ENCODE assay signal across 19 cellular contexts in genomic region chr20:34459209-34459608, GRCh38. TPM values are rescaled to one million over a fixed set of nuclear protein-coding genes. Genes with fewer than 3 reads are reported as not detected.
DNase-seq lines count a peak whose midpoint lies in the region; ATAC-seq and TF ChIP-seq lines count a peak whose summit lies in the region.
"Had no signal": no experiment of that assay in that cellular context is flagged by ENCODE, and none has a peak within 500 bp of the region (broad histone marks: within the 10 kb centered on the region; RNA-seq: fewer than 3 reads in every experiment).

No MANE protein-coding gene starts in this region.

- H3K36me3 ChIP-seq in cardiac muscle cell (peaks cover 38% of the 10 kb centered on the region), heart right ventricle (peaks cover 0 to 100% (median 29%) of the 10 kb centered on the region in 9 donors), osteoblast (ENCODE audit: insufficient read depth, low read length) (peaks cover 69% of the 10 kb centered on the region)

- WGBS in heart right ventricle, 2 donors: 81 to 84% methylated on average over 4 of the region's 4 CpGs

- H3K9me3 ChIP-seq in cardiac muscle cell (ENCODE audit: low read depth): no peaks in the 10 kb centered on the region
- no peaks in the 10 kb centered on the region for H3K9me3 ChIP-seq in heart right ventricle
- no peaks in the 10 kb centered on the region for H3K9me3 ChIP-seq in osteoblast (ENCODE audit: low read depth, low read length)
- H3K9me3 ChIP-seq: MG63 had no signal

- no peak overlapping the region for H3K4me3 ChIP-seq in cardiac muscle cell
- H3K4me3 ChIP-seq in heart right ventricle: no peak overlapping the region
- H3K4me3 ChIP-seq in osteoblast (ENCODE audit: insufficient read depth, low read length): no peak overlapping the region
- H3K4me3 ChIP-seq: GM12878, MG63 had no signal

- H3K4me3 Mint-ChIP-seq in endothelial cell (ENCODE audit: unreplicated experiment): no peak overlapping the region
- H3K4me3 Mint-ChIP-seq: CD4-positive, CD25-positive, alpha-beta regulatory T cell had no signal

- H3K9me3 Mint-ChIP-seq in endothelial cell (ENCODE audit: unreplicated experiment): no peaks in the 10 kb centered on the region
- H3K9me3 Mint-ChIP-seq: CD4-positive, CD25-positive, alpha-beta regulatory T cell had no signal

- peaks cover 6% of the 10 kb centered on the region for H3K36me3 Mint-ChIP-seq in endothelial cell (ENCODE audit: low read depth, unreplicated experiment)

- peak overlapping the region; percentile 75 for H3K27ac Mint-ChIP-seq in endothelial cell (ENCODE audit: unreplicated experiment)
- H3K27ac Mint-ChIP-seq: CD4-positive, CD25-positive, alpha-beta regulatory T cell had no signal

- no peaks in the 10 kb centered on the region for H3K27me3 ChIP-seq in cardiac muscle cell
- H3K27me3 ChIP-seq in heart right ventricle: no peaks in the 10 kb centered on the region
- H3K27me3 ChIP-seq in osteoblast (ENCODE audit: insufficient read depth, low read length): no peaks in the 10 kb centered on the region
- H3K27me3 ChIP-seq: MG63 had no signal

- ATAC-seq in heart right ventricle (no peak), HG03354 (IDR thresholded peaks at IDR 0.05; ENCODE audit: poor library complexity, severe bottlenecking, unreplicated experiment) (no peak)
- ATAC-seq: GM12878, HCT116 had no signal

- DNase-seq in cardiac muscle cell (ENCODE audit: low read depth in 1 of 2, low spot score in 1 of 2) (no peak), heart right ventricle (no peak), endothelial cell (ENCODE audit: low spot score) (no peak), osteoblast (ENCODE audit: insufficient read length, low spot score, missing footprints) (no peak), DMS 273 (lab: John Stamatoyannopoulos, UW; ENCODE audit: unreplicated experiment) (no peak), NCI-H510A (lab: John Stamatoyannopoulos, UW) (no peak), NCI-H2107 (lab: John Stamatoyannopoulos, UW) (no peak)
- DNase-seq: Calu3; CD4-positive, CD25-positive, alpha-beta regulatory T cell; DMS79; KG1; MG63; NCI-H1092 treated with DMSO at 0.1 percent for 48 hours; NCI-H1694; NCI-H345; SIG-M5 had no signal

- H2AFZ ChIP-seq in osteoblast (ENCODE audit: low read length): no peak overlapping the region

- H3K4me1 Mint-ChIP-seq in endothelial cell (ENCODE audit: unreplicated experiment): peaks cover 5% of the 10 kb centered on the region

- H3K4me1 ChIP-seq in cardiac muscle cell (ENCODE audit: low read depth) (no peaks in the 10 kb centered on the region), heart right ventricle (peaks cover 0 to 9% (median 0%) of the 10 kb centered on the region in 9 donors), osteoblast (ENCODE audit: insufficient read depth, low read length) (no peaks in the 10 kb centered on the region)

- TF ChIP-seq CTCF in cardiac muscle cell (IDR thresholded peaks at IDR 0.05; ENCODE audit: low read depth, low read length) (no peak), heart right ventricle (IDR thresholded peaks at IDR 0.05) (no peak), endothelial cell (IDR thresholded peaks at IDR 0.05; ENCODE audit: unreplicated experiment) (no peak), osteoblast (IDR thresholded peaks at IDR 0.05; ENCODE audit: extremely low read depth, low read depth, low read length) (no peak)

- peak overlapping the region; percentile 0 for H3K27ac ChIP-seq in cardiac muscle cell
- H3K27ac ChIP-seq in heart right ventricle: no peak overlapping the region
- peak overlapping the region; percentile 3 for H3K27ac ChIP-seq in osteoblast (ENCODE audit: low read depth, low read length)

- peaks cover 3% of the 10 kb centered on the region for H4K20me1 ChIP-seq in osteoblast (ENCODE audit: insufficient read depth, low read length)

- intact Hi-C loops in heart right ventricle (cut with DNase I): no loop called here

- no peaks in the 10 kb centered on the region for H3K27me3 Mint-ChIP-seq in endothelial cell (ENCODE audit: unreplicated experiment)
- H3K27me3 Mint-ChIP-seq: CD4-positive, CD25-positive, alpha-beta regulatory T cell had no signal

- H3K4me2 ChIP-seq in osteoblast (ENCODE audit: insufficient read depth, low read length): no peak overlapping the region

- H3K79me2 ChIP-seq in osteoblast (ENCODE audit: insufficient read depth, low read length): peaks cover 21% of the 10 kb centered on the region

RNA-seq across cellular contexts. Expression of gene DYNLRB1, which starts 57.0 kb away (rescaled TPM):
- total RNA-seq in cardiac muscle cell (132 and 155 TPM in 2 replicates), heart right ventricle (100 to 1,000 TPM; 132 to 187 (median 148) TPM), endothelial cell (ENCODE audit: unreplicated experiment) (96.8 TPM), osteoblast (51.0 and 51.6 TPM in 2 replicates)
- polyA plus RNA-seq in cardiac muscle cell (288 and 330 TPM in 2 replicates), heart right ventricle (100 to 1,000 TPM; 253 to 408 TPM)

Comparison
In these comparisons a context has a peak if more than half of its experiments do, and no peak if none do; other contexts are left out.
1. H3K27ac ChIP-seq: peak in cardiac muscle cell (single experiment) and osteoblast (single experiment); none in heart right ventricle (0 of 10).